ENCODE assay signal across 1 cellular context in the genomic region with DNA sequence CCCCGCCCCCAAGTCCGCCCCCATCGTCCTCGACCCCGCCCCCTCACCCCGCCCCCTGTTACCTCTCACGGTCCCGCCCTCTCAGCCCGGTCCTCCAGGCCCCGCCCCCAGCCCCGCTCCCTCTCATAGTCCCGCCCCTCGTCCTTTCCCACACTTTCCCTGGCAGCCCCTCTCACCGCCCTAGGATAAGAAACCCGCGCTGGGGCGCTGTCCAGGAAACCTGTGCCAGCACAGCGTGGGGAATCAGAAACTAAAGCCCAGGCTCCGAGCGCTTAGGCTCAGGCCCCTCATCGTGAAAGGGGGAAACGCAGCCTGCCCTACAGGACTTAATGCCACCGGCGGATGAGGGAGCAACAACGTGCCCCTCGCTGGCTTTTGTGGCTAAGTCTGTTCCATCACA.
TF ChIP-seq lines count a peak whose summit lies in the region.

No MANE protein-coding gene starts in this region.

TF ChIP-seq in IMR-90, 13 proteins besides CTCF, POLR2A, EP300 and RAD21 (continued from another document):
- TF ChIP-seq, protein P1, sequence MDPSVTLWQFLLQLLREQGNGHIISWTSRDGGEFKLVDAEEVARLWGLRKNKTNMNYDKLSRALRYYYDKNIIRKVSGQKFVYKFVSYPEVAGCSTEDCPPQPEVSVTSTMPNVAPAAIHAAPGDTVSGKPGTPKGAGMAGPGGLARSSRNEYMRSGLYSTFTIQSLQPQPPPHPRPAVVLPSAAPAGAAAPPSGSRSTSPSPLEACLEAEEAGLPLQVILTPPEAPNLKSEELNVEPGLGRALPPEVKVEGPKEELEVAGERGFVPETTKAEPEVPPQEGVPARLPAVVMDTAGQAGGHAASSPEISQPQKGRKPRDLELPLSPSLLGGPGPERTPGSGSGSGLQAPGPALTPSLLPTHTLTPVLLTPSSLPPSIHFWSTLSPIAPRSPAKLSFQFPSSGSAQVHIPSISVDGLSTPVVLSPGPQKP (IDR thresholded peaks at IDR 0.05; ENCODE audit: borderline replicate concordance, low read depth, low read length) = no peak
- TF ChIP-seq RCOR1 (IDR thresholded peaks at IDR 0.05; ENCODE audit: insufficient replicate concordance, low read length) (no peak), MAFK (IDR thresholded peaks at IDR 0.05; ENCODE audit: low read depth, low read length) (no peak), CEBPB (IDR thresholded peaks at IDR 0.05; ENCODE audit: low read depth, low read length) (no peak), SMC3 (IDR thresholded peaks at IDR 0.05; ENCODE audit: low read depth, low read length) (no peak), BHLHE40 (IDR thresholded peaks at IDR 0.05; ENCODE audit: low read depth, low read length) (no peak)
